ENCODE assay signal across 38 cellular contexts in genomic region chr4:125003840-125004239, GRCh38.
"Had no signal": no experiment of that assay in that cellular context is flagged by ENCODE, and none has a peak within 500 bp of the region (broad histone marks: within the 10 kb centered on the region; RNA-seq: fewer than 3 reads in every experiment).

No MANE protein-coding gene starts in this region.

- H3K4me1 Mint-ChIP-seq: activated B cell treated with CpG ODN at 0.5 μM for 24 hours; activated CD8-positive, alpha-beta memory T cell treated with anti-CD3 and anti-CD28 coated beads, Interleukin-2, amount 10 ng/mL, durations not matched to agents 7 days and 5 days; activated naive CD4-positive, alpha-beta T cell treated with anti-CD3 and anti-CD28 coated beads, Interleukin-2, amount 50 U/mL, for 24 hours; activated naive CD8-positive, alpha-beta T cell treated with anti-CD3 and anti-CD28 coated beads for 36 hours; activated naive CD8-positive, alpha-beta T cell treated with anti-CD3 and anti-CD28 coated beads, Interleukin-2, amount 50 U/mL, for 24 hours; endodermal cell; T-helper 17 cell had no signal

- FAIRE-seq: frontal cortex had no signal

- H3K27me3 ChIP-seq: adrenal gland, ascending aorta, breast epithelium, cardiac muscle cell, colonic mucosa had no signal

- ATAC-seq: activated CD4-positive, CD25-positive, alpha-beta regulatory T cell treated with anti-CD3 and anti-CD28 coated beads, Interleukin-2, amount 50 U/mL, for 24 hours; activated CD8-positive, alpha-beta memory T cell treated with anti-CD3 and anti-CD28 coated beads, Interleukin-2, amount 10 ng/mL, durations not matched to agents 7 days and 5 days; activated CD8-positive, alpha-beta T cell treated with anti-CD3 and anti-CD28 coated beads, Interleukin-2, amount 10 ng/mL, durations not matched to agents 7 days and 5 days; activated naive CD8-positive, alpha-beta T cell treated with anti-CD3 and anti-CD28 coated beads, Interleukin-2, amount 50 U/mL, for 24 hours; esophagus mucosa; T-helper 17 cell had no signal

- DNase-seq: activated B cell treated with CpG ODN at 0.5 μM for 24 hours; activated CD4-positive, alpha-beta T cell treated with anti-CD3 and anti-CD28 coated beads for 48 hours; activated CD4-positive, alpha-beta T cell treated with anti-CD3 and anti-CD28 coated beads, Interleukin-2, amount 50 U/mL, for 1 hour; activated CD4-positive, alpha-beta T cell treated with anti-CD3 and anti-CD28 coated beads, Interleukin-2, amount 50 U/mL, for 48 hours; activated CD8-positive, alpha-beta memory T cell treated with anti-CD3 and anti-CD28 coated beads, Interleukin-2, amount 10 ng/mL, durations not matched to agents 7 days and 5 days; activated CD8-positive, alpha-beta memory T cell treated with anti-CD3 and anti-CD28 coated beads, Interleukin-2, amount 50 U/mL, for 4 hours; activated CD8-positive, alpha-beta T cell treated with anti-CD3 and anti-CD28 coated beads, Interleukin-2, amount 10 ng/mL, durations not matched to agents 7 days and 5 days; activated effector memory CD4-positive, alpha-beta T cell treated with anti-CD3 and anti-CD28 coated beads, Interleukin-2, amount 50 U/mL, for 16 hours; activated naive CD4-positive, alpha-beta T cell treated with anti-CD3 and anti-CD28 coated beads for 36 hours; activated naive CD8-positive, alpha-beta T cell treated with anti-CD3 and anti-CD28 coated beads for 36 hours; activated naive CD8-positive, alpha-beta T cell treated with anti-CD3 and anti-CD28 coated beads, Interleukin-2, amount 50 U/mL, for 24 hours; activated T-cell treated with anti-CD3 and anti-CD28 coated beads, Interleukin-2, amount 50 U/mL, for 1 hour; activated T-cell treated with anti-CD3 and anti-CD28 coated beads, Interleukin-2, amount 50 U/mL, for 48 hours; adrenal gland; amygdala; central memory CD4-positive, alpha-beta T cell; cerebellar nuclear complex; colonic mucosa; dorsolateral prefrontal cortex; effector memory CD4-positive, alpha-beta T cell; endodermal cell; foreskin fibroblast; T-helper 1 cell; T-helper 17 cell; T1000; WERI-Rb-1 had no signal

- H3K9me3 Mint-ChIP-seq: activated T-helper 1 cell treated with anti-CD3 and anti-CD28 coated beads, Interleukin-12 subunit alpha, Interleukin-12 subunit beta, Interleukin-2, Interleukin-4 antibody, amounts not matched to agents 30 ng/mL and 10 ng/mL and 1 ng/mL, durations not matched to agents 14 hours and 24 hours and 36 hours; T-helper 2 cell treated with Interferon-gamma antibody and Interleukin-4, amounts not matched to agents 5 μg/mL and 100 μg/mL, for 36 hours had no signal

- H3K4me1 ChIP-seq: adrenal gland, ascending aorta, breast epithelium, colonic mucosa had no signal

- H3K27ac ChIP-seq: adrenal gland, ascending aorta, breast epithelium, cardiac muscle cell, colonic mucosa, dorsolateral prefrontal cortex, WERI-Rb-1 had no signal

- H3K27ac Mint-ChIP-seq: activated B cell treated with CpG ODN at 0.5 μM for 24 hours; activated CD8-positive, alpha-beta memory T cell treated with anti-CD3 and anti-CD28 coated beads, Interleukin-2, amount 10 ng/mL, durations not matched to agents 7 days and 5 days; activated CD8-positive, alpha-beta T cell treated with anti-CD3 and anti-CD28 coated beads, Interleukin-2, amount 10 ng/mL, durations not matched to agents 7 days and 5 days; activated naive CD4-positive, alpha-beta T cell treated with anti-CD3 and anti-CD28 coated beads for 36 hours; activated naive CD4-positive, alpha-beta T cell treated with anti-CD3 and anti-CD28 coated beads, Interleukin-2, amount 50 U/mL, for 24 hours; activated naive CD8-positive, alpha-beta T cell treated with anti-CD3 and anti-CD28 coated beads for 36 hours; activated naive CD8-positive, alpha-beta T cell treated with anti-CD3 and anti-CD28 coated beads, Interleukin-2, amount 50 U/mL, for 24 hours; activated T-helper 1 cell treated with anti-CD3 and anti-CD28 coated beads, Interleukin-12 subunit alpha, Interleukin-12 subunit beta, Interleukin-2, Interleukin-4 antibody, amounts not matched to agents 30 ng/mL and 10 ng/mL and 1 ng/mL, durations not matched to agents 14 hours and 24 hours and 36 hours; activated T-helper 2 cell treated with anti-CD3 and anti-CD28 coated beads, Interferon-gamma antibody, Interleukin-2, Interleukin-4, amounts not matched to agents 10 μg/mL and 5 μg/mL and 100 μg/mL, durations not matched to agents 14 hours and 24 hours and 36 hours; brain; dendritic cell treated with granulocyte-macrophage colony-stimulating factor and Interleukin-4, amounts not matched to agents 40 ng/mL and 50 ng/mL, for 4 days; endodermal cell; T-helper 17 cell; T-helper 2 cell treated with Interferon-gamma antibody and Interleukin-4, amounts not matched to agents 5 μg/mL and 100 μg/mL, for 36 hours had no signal

- H3K27me3 Mint-ChIP-seq: activated B cell treated with CpG ODN at 0.5 μM for 24 hours; activated CD8-positive, alpha-beta memory T cell treated with anti-CD3 and anti-CD28 coated beads, Interleukin-2, amount 10 ng/mL, durations not matched to agents 7 days and 5 days; activated naive CD4-positive, alpha-beta T cell treated with anti-CD3 and anti-CD28 coated beads, Interleukin-2, amount 50 U/mL, for 24 hours; activated naive CD8-positive, alpha-beta T cell treated with anti-CD3 and anti-CD28 coated beads for 36 hours; activated naive CD8-positive, alpha-beta T cell treated with anti-CD3 and anti-CD28 coated beads, Interleukin-2, amount 50 U/mL, for 24 hours; brain; dendritic cell treated with granulocyte-macrophage colony-stimulating factor and Interleukin-4, amounts not matched to agents 40 ng/mL and 50 ng/mL, for 4 days; T-helper 17 cell had no signal

- H3K9me3 ChIP-seq: adrenal gland, ascending aorta, breast epithelium, colonic mucosa had no signal

- H3K4me3 ChIP-seq: adrenal gland, ascending aorta, breast epithelium, cardiac muscle cell, colonic mucosa, dorsolateral prefrontal cortex had no signal

- H3K36me3 Mint-ChIP-seq: activated CD8-positive, alpha-beta memory T cell treated with anti-CD3 and anti-CD28 coated beads, Interleukin-2, amount 10 ng/mL, durations not matched to agents 7 days and 5 days; activated naive CD4-positive, alpha-beta T cell treated with anti-CD3 and anti-CD28 coated beads, Interleukin-2, amount 50 U/mL, for 24 hours; activated naive CD8-positive, alpha-beta T cell treated with anti-CD3 and anti-CD28 coated beads for 36 hours; brain had no signal

- H3K4me3 Mint-ChIP-seq: activated B cell treated with CpG ODN at 0.5 μM for 24 hours; activated CD8-positive, alpha-beta memory T cell treated with anti-CD3 and anti-CD28 coated beads, Interleukin-2, amount 10 ng/mL, durations not matched to agents 7 days and 5 days; activated CD8-positive, alpha-beta T cell treated with anti-CD3 and anti-CD28 coated beads, Interleukin-2, amount 10 ng/mL, durations not matched to agents 7 days and 5 days; activated naive CD4-positive, alpha-beta T cell treated with anti-CD3 and anti-CD28 coated beads for 36 hours; activated naive CD4-positive, alpha-beta T cell treated with anti-CD3 and anti-CD28 coated beads, Interleukin-2, amount 50 U/mL, for 24 hours; activated naive CD8-positive, alpha-beta T cell treated with anti-CD3 and anti-CD28 coated beads for 36 hours; activated naive CD8-positive, alpha-beta T cell treated with anti-CD3 and anti-CD28 coated beads, Interleukin-2, amount 50 U/mL, for 24 hours; activated T-helper 1 cell treated with anti-CD3 and anti-CD28 coated beads, Interleukin-12 subunit alpha, Interleukin-12 subunit beta, Interleukin-2, Interleukin-4 antibody, amounts not matched to agents 30 ng/mL and 10 ng/mL and 1 ng/mL, durations not matched to agents 14 hours and 24 hours and 36 hours; brain; dendritic cell treated with granulocyte-macrophage colony-stimulating factor and Interleukin-4, amounts not matched to agents 40 ng/mL and 50 ng/mL, for 4 days; endodermal cell; T-helper 17 cell; T-helper 2 cell treated with Interferon-gamma antibody and Interleukin-4, amounts not matched to agents 5 μg/mL and 100 μg/mL, for 36 hours had no signal

- H3K36me3 ChIP-seq: adrenal gland, ascending aorta, breast epithelium, cardiac muscle cell, colonic mucosa, WERI-Rb-1 had no signal
